ENCODE assay signal across 33 cellular contexts in the genomic region with DNA sequence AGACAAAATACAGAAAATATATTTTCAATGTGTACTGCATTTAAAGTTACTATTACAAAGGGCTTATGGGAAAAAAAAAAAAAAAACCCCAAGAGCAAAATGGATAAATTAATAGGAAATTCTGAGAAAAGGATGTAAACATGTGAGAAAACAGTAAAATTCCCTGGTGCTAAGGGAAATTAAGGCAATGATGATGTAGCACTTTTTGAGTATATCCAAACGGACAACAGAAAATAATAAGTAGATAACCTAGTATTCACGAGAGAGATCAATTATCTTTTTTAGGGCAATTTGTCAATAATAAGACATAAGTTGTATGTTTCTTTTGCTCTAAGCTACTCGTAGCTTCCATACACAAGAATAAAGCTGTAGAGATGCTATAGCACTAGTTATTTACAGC.
"Had no signal": no experiment of that assay in that cellular context is flagged by ENCODE, and none has a peak within 500 bp of the region (broad histone marks: within the 10 kb centered on the region; RNA-seq: fewer than 3 reads in every experiment).

No MANE protein-coding gene starts in this region.

- H3K9me3 ChIP-seq: ascending aorta had no signal

- DNase-seq: activated CD4-positive, alpha-beta memory T cell treated with anti-CD3 and anti-CD28 coated beads, Interleukin-2, amount 10 ng/mL, durations not matched to agents 7 days and 5 days; activated CD4-positive, alpha-beta T cell treated with anti-CD3 and anti-CD28 coated beads for 1 hour; activated CD4-positive, alpha-beta T cell treated with anti-CD3 and anti-CD28 coated beads for 36 hours; activated CD4-positive, alpha-beta T cell treated with anti-CD3 and anti-CD28 coated beads for 48 hours; activated CD4-positive, alpha-beta T cell treated with anti-CD3 and anti-CD28 coated beads, Interleukin-2, amount 10 ng/mL, durations not matched to agents 7 days and 5 days; activated CD4-positive, alpha-beta T cell treated with anti-CD3 and anti-CD28 coated beads, Interleukin-2, amount 50 U/mL, for 48 hours; activated CD4-positive, CD25-positive, alpha-beta regulatory T cell; activated CD8-positive, alpha-beta memory T cell treated with anti-CD3 and anti-CD28 coated beads for 24 hours; activated CD8-positive, alpha-beta memory T cell treated with anti-CD3 and anti-CD28 coated beads, Interleukin-2, amount 10 ng/mL, durations not matched to agents 7 days and 5 days; activated CD8-positive, alpha-beta memory T cell treated with anti-CD3 and anti-CD28 coated beads, Interleukin-2, amount 50 U/mL, for 48 hours; activated CD8-positive, alpha-beta T cell treated with anti-CD3 and anti-CD28 coated beads, Interleukin-2, amount 10 ng/mL, durations not matched to agents 7 days and 5 days; activated effector memory CD4-positive, alpha-beta T cell treated with anti-CD3 and anti-CD28 coated beads, Interleukin-2, amount 50 U/mL, for 16 hours; activated gamma-delta T cell treated with Interleukin-2 at 50 U/mL for 16 hours; activated naive CD4-positive, alpha-beta T cell; activated naive CD4-positive, alpha-beta T cell treated with anti-CD3 and anti-CD28 coated beads for 36 hours; activated naive CD8-positive, alpha-beta T cell treated with anti-CD3 and anti-CD28 coated beads, Interleukin-2, amount 10 ng/mL, durations not matched to agents 7 days and 5 days; activated naive CD8-positive, alpha-beta T cell treated with anti-CD3 and anti-CD28 coated beads, Interleukin-2, amount 50 U/mL, for 24 hours; activated T-cell treated with anti-CD3 and anti-CD28 coated beads, Interleukin-2, amount 50 U/mL, for 24 hours; activated T-cell treated with anti-CD3 and anti-CD28 coated beads, Interleukin-2, amount 50 U/mL, for 48 hours; amygdala; anterior cingulate cortex; caudate nucleus; cerebellar nuclear complex; T-helper 2 cell; T-helper 9 cell; WERI-Rb-1 had no signal

- FAIRE-seq: bronchial epithelial cell, TTC549 had no signal

- H3K27ac ChIP-seq: ascending aorta, cardiac muscle cell, WERI-Rb-1 had no signal

- ATAC-seq: activated CD4-positive, alpha-beta T cell treated with anti-CD3 and anti-CD28 coated beads for 36 hours; activated CD4-positive, CD25-positive, alpha-beta regulatory T cell treated with anti-CD3 and anti-CD28 coated beads, Interleukin-2, amount 50 U/mL, for 24 hours; activated CD8-positive, alpha-beta memory T cell treated with anti-CD3 and anti-CD28 coated beads, Interleukin-2, amount 10 ng/mL, durations not matched to agents 7 days and 5 days; activated CD8-positive, alpha-beta T cell treated with anti-CD3 and anti-CD28 coated beads, Interleukin-2, amount 10 ng/mL, durations not matched to agents 7 days and 5 days; activated naive CD8-positive, alpha-beta T cell treated with anti-CD3 and anti-CD28 coated beads, Interleukin-2, amount 50 U/mL, for 24 hours; activated T-helper 17 cell treated with anti-CD3 and anti-CD28 coated beads, Interleukin-2, amount 50 U/mL, for 72 hours; WTC11 had no signal

- H3K27me3 ChIP-seq: ascending aorta, cardiac muscle cell had no signal

- H3K36me3 ChIP-seq: ascending aorta, cardiac muscle cell, WERI-Rb-1 had no signal

- H3K4me3 ChIP-seq: ascending aorta, cardiac muscle cell had no signal
